Comparison of ENCODE assay signal across 1 cellular context in genomic region chr5:177724858-177725257, GRCh38. TPM values are rescaled to one million over a fixed set of nuclear protein-coding genes. Genes with fewer than 3 reads are reported as not detected.
"Had no signal": no experiment of that assay in that cellular context is flagged by ENCODE, and none has a peak within 500 bp of the region (broad histone marks: within the 10 kb centered on the region; RNA-seq: fewer than 3 reads in every experiment).

No MANE protein-coding gene starts in this region.

RNA-seq across cellular contexts. Expression of gene FAM153A, which starts 57.8 kb away (rescaled TPM):
- total RNA-seq: G401 had no signal
